8 cellular contexts compared by ENCODE assay signal in genomic region chr13:44142540-44142867, GRCh38.
DNase-seq lines count a peak whose midpoint lies in the region; ATAC-seq lines count a peak whose summit lies in the region.

No MANE protein-coding gene starts in this region.

- H3K27me3 Mint-ChIP-seq in activated naive CD8-positive, alpha-beta T cell treated with anti-CD3 and anti-CD28 coated beads, Interleukin-2, amount 50 U/mL, for 24 hours = peaks cover 6% of the 10 kb centered on the region

- H3K9me3 Mint-ChIP-seq in activated naive CD8-positive, alpha-beta T cell treated with anti-CD3 and anti-CD28 coated beads, Interleukin-2, amount 50 U/mL, for 24 hours = no peaks in the 10 kb centered on the region

- H3K36me3 Mint-ChIP-seq in activated naive CD8-positive, alpha-beta T cell treated with anti-CD3 and anti-CD28 coated beads, Interleukin-2, amount 50 U/mL, for 24 hours (ENCODE audit: low read depth) = no peaks in the 10 kb centered on the region

- ATAC-seq in activated naive CD8-positive, alpha-beta T cell treated with anti-CD3 and anti-CD28 coated beads, Interleukin-2, amount 50 U/mL, for 24 hours = no peak
- ATAC-seq in HG03108 (IDR thresholded peaks at IDR 0.05; ENCODE audit: unreplicated experiment) (no peak), HG03460 (IDR thresholded peaks at IDR 0.05; ENCODE audit: unreplicated experiment) (no peak)

- H3K27ac ChIP-seq in substantia nigra (ENCODE audit: low read depth, low read length, poor library complexity, severe bottlenecking) = peak overlapping the region; percentile 84

- peak overlapping the region; percentile 82 for H3K4me3 Mint-ChIP-seq in activated naive CD8-positive, alpha-beta T cell treated with anti-CD3 and anti-CD28 coated beads, Interleukin-2, amount 50 U/mL, for 24 hours

- DNase-seq in NCI-H2171 treated with DMSO at 0.1 percent for 48 hours (lab: John Stamatoyannopoulos, UW) (peak; percentile 42), NCI-H2171 (lab: John Stamatoyannopoulos, UW) (no peak), iPS-NIHi7 (ENCODE audit: extremely low spot score) (peak; percentile 19), substantia nigra (lab: John Stamatoyannopoulos, UW) (no peak), DMS79 (lab: John Stamatoyannopoulos, UW) (no peak)
- no peak for DNase-seq in activated naive CD8-positive, alpha-beta T cell treated with anti-CD3 and anti-CD28 coated beads, Interleukin-2, amount 50 U/mL, for 24 hours

- peaks cover 25% of the 10 kb centered on the region for H3K4me1 Mint-ChIP-seq in activated naive CD8-positive, alpha-beta T cell treated with anti-CD3 and anti-CD28 coated beads, Interleukin-2, amount 50 U/mL, for 24 hours

- H3K27ac Mint-ChIP-seq in activated naive CD8-positive, alpha-beta T cell treated with anti-CD3 and anti-CD28 coated beads, Interleukin-2, amount 50 U/mL, for 24 hours = peak overlapping the region; percentile 85

Comparison
In these comparisons a context has a peak if more than half of its experiments do, and no peak if none do; other contexts are left out.
1. DNase-seq: peak in NCI-H2171 treated with DMSO at 0.1 percent for 48 hours (single experiment) and iPS-NIHi7 (single experiment); none in NCI-H2171 (single experiment), activated naive CD8-positive, alpha-beta T cell treated with anti-CD3 and anti-CD28 coated beads, Interleukin-2, amount 50 U/mL, for 24 hours (single experiment), substantia nigra (0 of 49) and DMS79 (single experiment).